26 cellular contexts compared by ENCODE assay signal in genomic region chr21:41627428-41627827, GRCh38.
DNase-seq lines count a peak whose midpoint lies in the region; FAIRE-seq and TF ChIP-seq lines count a peak whose summit lies in the region.
"Had no signal": no experiment of that assay in that cellular context is flagged by ENCODE, and none has a peak within 500 bp of the region (broad histone marks: within the 10 kb centered on the region; RNA-seq: fewer than 3 reads in every experiment).

No MANE protein-coding gene starts in this region.

- H4K20me1 ChIP-seq in GM23248 (ENCODE audit: insufficient read depth) = no peaks in the 10 kb centered on the region

- H2BK5ac ChIP-seq in mesendoderm (ENCODE audit: low read length) = no peak overlapping the region

- no peaks in the 10 kb centered on the region for H3K27me3 ChIP-seq in GM23248 (replicated peaks; ENCODE audit: insufficient read depth)
- H3K27me3 ChIP-seq in adipocyte (replicated peaks; ENCODE audit: control insufficient read depth, insufficient read depth, low read length) = no peaks in the 10 kb centered on the region
- no peaks in the 10 kb centered on the region for H3K27me3 ChIP-seq in mesendoderm (ENCODE audit: insufficient read depth, low read length, poor library complexity)
- H3K27me3 ChIP-seq: brain microvascular endothelial cell, thyroid gland had no signal

- 10 to 13% methylated on average over 2 of the region's 2 CpGs for WGBS in GM23248 (ENCODE audit: low coverage in 1 of 2, low lambda C conversion rate in 2 of 2, missing lambda C conversion rate in 2 of 2), 2 experiments
- WGBS in mesendoderm (ENCODE audit: extremely low coverage, insufficient coverage, low lambda C conversion rate) = no CpG with 5 or more reads among the region's 2 CpGs

- H2BK120ac ChIP-seq in mesendoderm (ENCODE audit: low read depth, low read length) = no peak overlapping the region

- DNase-seq in AG08395 (ENCODE audit: low spot score) (peak; percentile 56), GM23248 (peak; percentile 91), adipocyte (ENCODE audit: low read depth) (peak; percentile 54), foreskin fibroblast (peak; percentile 88 to 91), hepatic stellate cell (ENCODE audit: low spot score) (no peak), NCI-H748 treated with DMSO at 0.1 percent for 48 hours (lab: John Stamatoyannopoulos, UW) (no peak), mesendoderm (no peak), GM12891 (ENCODE audit: insufficient read length, low spot score) (no peak)
- DNase-seq: activated CD8-positive, alpha-beta memory T cell treated with anti-CD3 and anti-CD28 coated beads, Interleukin-2, amount 10 ng/mL, durations not matched to agents 7 days and 5 days; activated naive CD4-positive, alpha-beta T cell treated with Interleukin-2 at 50 U/mL for 16 hours; activated T-cell treated with anti-CD3 and anti-CD28 coated beads, Interleukin-2, amount 50 U/mL, for 72 hours; amniotic stem cell; brain microvascular endothelial cell; GF-D8; KG1; left colon; mesenchymal stem cell; NCI-H1436 treated with DMSO at 0.1 percent for 48 hours; NCI-H446; NCI-H82; thyroid gland had no signal

- no peak overlapping the region for H3K23ac ChIP-seq in mesendoderm (ENCODE audit: low read length)

- H3K4me1 ChIP-seq in GM23248 (ENCODE audit: insufficient read depth) = peaks cover 30% of the 10 kb centered on the region
- peaks cover 6% of the 10 kb centered on the region for H3K4me1 ChIP-seq in adipocyte (ENCODE audit: control insufficient read depth, insufficient read depth, low read length)
- no peaks in the 10 kb centered on the region for H3K4me1 ChIP-seq in mesendoderm (ENCODE audit: control insufficient read depth, low read depth, low read length)

- no peaks in the 10 kb centered on the region for H3K9me3 ChIP-seq in GM23248 (ENCODE audit: low read depth)
- no peaks in the 10 kb centered on the region for H3K9me3 ChIP-seq in adipocyte (ENCODE audit: control insufficient read depth, low read length)
- H3K9me3 ChIP-seq: neutrophil, thyroid gland had no signal

- no peak overlapping the region for H3K4ac ChIP-seq in mesendoderm (ENCODE audit: low read depth, low read length)

- no peaks in the 10 kb centered on the region for H3K9me2 ChIP-seq in GM23248 (ENCODE audit: insufficient read depth)

- no peak overlapping the region for H2AFZ ChIP-seq in GM23248

- H3K79me2 ChIP-seq in GM23248 (ENCODE audit: insufficient read depth) (no peaks in the 10 kb centered on the region), mesendoderm (ENCODE audit: control insufficient read depth, insufficient read depth, low read length) (no peaks in the 10 kb centered on the region)

- no peak overlapping the region for H2AK5ac ChIP-seq in mesendoderm (ENCODE audit: low read length)

- peak overlapping the region; percentile 77 for H3K27ac ChIP-seq in GM23248
- no peak overlapping the region for H3K27ac ChIP-seq in mesendoderm (ENCODE audit: low read depth, low read length)
- H3K27ac ChIP-seq: brain microvascular endothelial cell, neutrophil, thyroid gland had no signal

- no peak overlapping the region for H4K8ac ChIP-seq in mesendoderm (ENCODE audit: low read depth, low read length)

- H3K4me2 ChIP-seq in GM23248 (ENCODE audit: unreplicated experiment) = no peak overlapping the region
- H3K4me2 ChIP-seq in mesendoderm (ENCODE audit: low read length) = no peak overlapping the region

- no peak overlapping the region for H4K5ac ChIP-seq in mesendoderm (ENCODE audit: low read length)

- no peak for FAIRE-seq in GM12891 (lab: Jason Lieb, UNC)
- FAIRE-seq: A204.1, endothelial cell of umbilical vein, frontal cortex, GM18507 had no signal

- no peaks in the 10 kb centered on the region for H3K79me1 ChIP-seq in mesendoderm (ENCODE audit: low read length)

- H3K4me3 ChIP-seq in GM23248 = no peak overlapping the region
- no peak overlapping the region for H3K4me3 ChIP-seq in adipocyte (ENCODE audit: low read length)
- H3K4me3 ChIP-seq in foreskin fibroblast (ENCODE audit: low read depth in 1 of 2, low read length in 2 of 2) = no peak overlapping the region
- H3K4me3 ChIP-seq in mesendoderm (ENCODE audit: low read length) = no peak overlapping the region
- H3K4me3 ChIP-seq: thyroid gland had no signal

- TF ChIP-seq POLR2A in GM12891 (IDR thresholded peaks at IDR 0.05; ENCODE audit: low read depth, low read length) = no peak

- H3F3A ChIP-seq in GM23248 (ENCODE audit: insufficient read depth) = peaks cover 37% of the 10 kb centered on the region

- H2BK15ac ChIP-seq in mesendoderm (replicated peaks; ENCODE audit: low read depth) = no peak overlapping the region

- TF ChIP-seq CTCF in foreskin fibroblast (IDR thresholded peaks at IDR 0.05; ENCODE audit: low read depth, low read length) = no peak

- in situ Hi-C loops in GM23248 (cut with MboI) = no loop called here

- H3K36me3 ChIP-seq in GM23248 (ENCODE audit: low read depth) (no peaks in the 10 kb centered on the region), adipocyte (ENCODE audit: control insufficient read depth, insufficient read depth, low read length, severe bottlenecking) (no peaks in the 10 kb centered on the region), mesendoderm (ENCODE audit: control insufficient read depth, insufficient read depth, low read length) (no peaks in the 10 kb centered on the region)
- H3K36me3 ChIP-seq: brain microvascular endothelial cell, neutrophil, thyroid gland had no signal

- no peak overlapping the region for H3K18ac ChIP-seq in mesendoderm (ENCODE audit: low read length)

- H3K9ac ChIP-seq in GM23248 (peak overlapping the region; percentile 39; the same call in 1 of the 2 replicates), adipocyte (ENCODE audit: low read length) (no peak overlapping the region), mesendoderm (ENCODE audit: low read length) (no peak overlapping the region)

- H3K56ac ChIP-seq in mesendoderm (ENCODE audit: low read length) = no peak overlapping the region

TF ChIP-seq in GM12891, 5 proteins besides CTCF, POLR2A, EP300 and RAD21:
- no peak for TF ChIP-seq POU2F2 (IDR thresholded peaks at IDR 0.05; ENCODE audit: low read depth, low read length)
- TF ChIP-seq POLR2AphosphoS5 (IDR thresholded peaks at IDR 0.05; ENCODE audit: low read depth, low read length) = no peak
- no peak for TF ChIP-seq PAX5 (IDR thresholded peaks at IDR 0.05; ENCODE audit: insufficient read depth, low read length, severe bottlenecking)
- TF ChIP-seq SPI1 (IDR thresholded peaks at IDR 0.05; ENCODE audit: low read depth, low read length) = no peak
- TF ChIP-seq TAF1 (IDR thresholded peaks at IDR 0.05; ENCODE audit: low read depth, low read length) = no peak

Comparison
In these comparisons a context has a peak if more than half of its experiments do, and no peak if none do; other contexts are left out.
1. DNase-seq: peak in AG08395 (single experiment), GM23248 (single experiment), adipocyte (single experiment) and foreskin fibroblast (2 of 2); none in hepatic stellate cell (single experiment), NCI-H748 treated with DMSO at 0.1 percent for 48 hours (single experiment), mesendoderm (single experiment) and GM12891 (single experiment).